ENCODE assay signal across 8 cellular contexts in genomic region chr2:74919827-74920226, GRCh38. TPM values are rescaled to one million over a fixed set of nuclear protein-coding genes. Genes with fewer than 3 reads are reported as not detected.
A peak's percentile ranks its signal among the peaks of the same experiment; 100 is the strongest.
DNase-seq lines count a peak whose midpoint lies in the region; TF ChIP-seq lines count a peak whose summit lies in the region.

No MANE protein-coding gene starts in this region.

- no peaks in the 10 kb centered on the region for H3K36me3 ChIP-seq in MM.1S (replicated peaks; ENCODE audit: insufficient read depth, low read length)
- H3K36me3 ChIP-seq in sigmoid colon: no peaks in the 10 kb centered on the region

- no peak for TF ChIP-seq POLR2A in sigmoid colon (IDR thresholded peaks at IDR 0.05)

- H3K27me3 ChIP-seq in MM.1S (replicated peaks; ENCODE audit: insufficient read depth, low read length): no peaks in the 10 kb centered on the region
- H3K27me3 ChIP-seq in sigmoid colon: peaks cover 0 to 15% (median 0%) of the 10 kb centered on the region in 3 donors

- no peaks in the 10 kb centered on the region for H3K9me3 ChIP-seq in MM.1S (replicated peaks; ENCODE audit: insufficient read depth, low read length)
- H3K9me3 ChIP-seq in sigmoid colon: no peaks in the 10 kb centered on the region

- H2AFZ ChIP-seq in MM.1S (ENCODE audit: low read length): peak overlapping the region; percentile 99

- intact Hi-C loops in sigmoid colon (cut with DNase I): loop anchor here (2.0 to 5.0 kb wide), 3 partner anchors 485 to 707 kb away; no protein-coding TSS in a partner anchor

- DNase-seq in DMS 273 (lab: John Stamatoyannopoulos, UW; ENCODE audit: unreplicated experiment): peak; percentile 84
- DNase-seq in DMS 273 treated with DMSO at 0.1 percent for 48 hours (lab: John Stamatoyannopoulos, UW): no peak
- DNase-seq in MM.1S: peak; percentile 36
- peak; percentile 23 for DNase-seq in T-helper 22 cell (ENCODE audit: low read depth)
- peak; percentile 47 for DNase-seq in astrocyte of the spinal cord (ENCODE audit: low read depth, low spot score)
- DNase-seq in iPS DF 19.7 (ENCODE audit: low read depth, low spot score): peak; percentile 33
- no peak for DNase-seq in sigmoid colon
- no peak for DNase-seq in DMS79 (lab: John Stamatoyannopoulos, UW)

- H3K27ac ChIP-seq in MM.1S (ENCODE audit: low read length) (no peak overlapping the region), sigmoid colon (no peak overlapping the region)

- H4K20me1 ChIP-seq in MM.1S (ENCODE audit: insufficient read depth, low read length): no peaks in the 10 kb centered on the region

- peak overlapping the region; percentile 98 for H3K4me2 ChIP-seq in MM.1S (ENCODE audit: low read depth, low read length)

- H3K79me2 ChIP-seq in MM.1S (ENCODE audit: low read length): no peaks in the 10 kb centered on the region

- in situ Hi-C loops in astrocyte of the spinal cord (cut with HindIII; ENCODE audit: low sequenced_read_pairs): no loop called here

- TF ChIP-seq CTCF in MM.1S (IDR thresholded peaks at IDR 0.05; ENCODE audit: low read length): peak; percentile 78
- TF ChIP-seq CTCF in astrocyte of the spinal cord (IDR thresholded peaks at IDR 0.05; ENCODE audit: low read depth, low read length): peak; percentile 80
- TF ChIP-seq CTCF in sigmoid colon (IDR thresholded peaks at IDR 0.05): peak; percentile 68 to 91 (median 80)

- 2 to 3% methylated on average over 34 of the region's 34 CpGs for WGBS in sigmoid colon, 2 donors

- no peaks in the 10 kb centered on the region for H3K9me2 ChIP-seq in MM.1S (replicated peaks; ENCODE audit: insufficient read depth, low read length)

- H3K4me3 ChIP-seq in MM.1S (ENCODE audit: low read length) (peak overlapping the region; percentile 77), astrocyte of the spinal cord (ENCODE audit: low read depth, low read length) (peak overlapping the region; percentile 33), sigmoid colon (peak overlapping the region in 3 of 4 donors; percentile 27 to 33 (median 32))

- no peaks in the 10 kb centered on the region for H3F3A ChIP-seq in MM.1S (ENCODE audit: insufficient read depth, low read length)

- H3K9ac ChIP-seq in MM.1S (ENCODE audit: low read length): no peak overlapping the region

- H3K4me1 ChIP-seq in MM.1S (ENCODE audit: low read length) (no peaks in the 10 kb centered on the region), sigmoid colon (peaks cover 0 to 4% (median 4%) of the 10 kb centered on the region in 4 donors)

- TF ChIP-seq EP300 in sigmoid colon (IDR thresholded peaks at IDR 0.05): no peak

RNA-seq across cellular contexts. Expression of gene POLE4, which starts 38.6 kb away (rescaled TPM):
- 10 to 100 TPM; 26.7 to 51.7 (median 40.6) TPM for total RNA-seq in sigmoid colon
- polyA plus RNA-seq in sigmoid colon: 100 to 1,000 TPM in 1 of 3 donors, 10 to 100 TPM in 2; 60.6 to 147 (median 62.9) TPM

Comparison
In these comparisons a context has a peak if more than half of its experiments do, and no peak if none do; other contexts are left out.
1. DNase-seq: peak in DMS 273 (single experiment), MM.1S (single experiment), T-helper 22 cell (single experiment), astrocyte of the spinal cord (single experiment) and iPS DF 19.7 (single experiment); none in DMS 273 treated with DMSO at 0.1 percent for 48 hours (single experiment), sigmoid colon (single experiment) and DMS79 (single experiment).
2. Peak in every context shown above with its lines, with median percentiles within 50 percentile points of each other: H3K4me3 ChIP-seq and CTCF ChIP-seq.